Comparison of ENCODE assay signal across 22 cellular contexts in genomic region chr12:47725091-47725772, GRCh38. TPM values are rescaled to one million over a fixed set of nuclear protein-coding genes. Genes with fewer than 3 reads are reported as not detected.
DNase-seq lines count a peak whose midpoint lies in the region; ATAC-seq, FAIRE-seq and TF ChIP-seq lines count a peak whose summit lies in the region.
"Had no signal": no experiment of that assay in that cellular context is flagged by ENCODE, and none has a peak within 500 bp of the region (broad histone marks: within the 10 kb centered on the region; RNA-seq: fewer than 3 reads in every experiment).

Gene ENDOU, minus strand, starts transcription at chr12:47725490. Its CDS starts 77 bp downstream, at chr12:47725413.

- peak within 1 kb of the TSS; percentile 47 for H3K4me2 ChIP-seq in keratinocyte (ENCODE audit: control insufficient read depth, extremely low read depth, insufficient read depth, low read depth, low read length)

- H3K4me3 ChIP-seq in SK-N-MC (peak within 1 kb of the TSS; percentile 36), keratinocyte (ENCODE audit: control insufficient read depth in 2 of 3, extremely low read depth in 1 of 3, insufficient read depth in 2 of 3, low read depth in 1 of 3, low read length in 3 of 3) (peak within 1 kb of the TSS in 1 of 3 experiments; percentile 15), HAP-1 (no peak within 1 kb of the TSS)
- H3K4me3 ChIP-seq: tibial nerve had no signal

- H3K36me3 ChIP-seq in SK-N-MC (ENCODE audit: insufficient read depth, low read length) (no peaks in the 10 kb centered on the region), keratinocyte (ENCODE audit: control insufficient read depth in 2 of 2, extremely low read depth in 1 of 2, insufficient read depth in 2 of 2, low read length in 2 of 2) (no peaks in the 10 kb centered on the region), HAP-1 (replicated peaks) (no peaks in the 10 kb centered on the region)

- H3K27ac Mint-ChIP-seq in activated CD4-positive, alpha-beta T cell treated with anti-CD3 and anti-CD28 coated beads, Interleukin-2, amount 10 ng/mL, durations not matched to agents 7 days and 5 days = peak within 1 kb of the TSS; percentile 27
- H3K27ac Mint-ChIP-seq in activated CD4-positive, alpha-beta T cell treated with anti-CD3 and anti-CD28 coated beads for 36 hours = no peak within 1 kb of the TSS
- H3K27ac Mint-ChIP-seq in stimulated activated memory B cell treated with anti-CD40 and anti-IgM and Interleukin-4, amounts not matched to agents 10 μg/mL and 1 μg/mL and 100 μg/mL, for 72 hours = peak within 1 kb of the TSS; percentile 50
- H3K27ac Mint-ChIP-seq: activated CD8-positive, alpha-beta T cell treated with anti-CD3 and anti-CD28 coated beads for 36 hours; activated T-cell treated with anti-CD3 and anti-CD28 coated beads, Interleukin-2, amount 50 U/mL, for 72 hours had no signal

- in situ Hi-C loops in HAP-1 (cut with MboI; ENCODE audit: low sequenced_read_pairs) = no loop called here

- no peak within 1 kb of the TSS for H3K4me3 Mint-ChIP-seq in activated CD4-positive, alpha-beta T cell treated with anti-CD3 and anti-CD28 coated beads, Interleukin-2, amount 10 ng/mL, durations not matched to agents 7 days and 5 days
- H3K4me3 Mint-ChIP-seq in activated CD4-positive, alpha-beta T cell treated with anti-CD3 and anti-CD28 coated beads for 36 hours = no peak within 1 kb of the TSS
- H3K4me3 Mint-ChIP-seq in stimulated activated memory B cell treated with anti-CD40 and anti-IgM and Interleukin-4, amounts not matched to agents 10 μg/mL and 1 μg/mL and 100 μg/mL, for 72 hours = no peak within 1 kb of the TSS
- H3K4me3 Mint-ChIP-seq: activated CD8-positive, alpha-beta T cell treated with anti-CD3 and anti-CD28 coated beads for 36 hours; activated T-cell treated with anti-CD3 and anti-CD28 coated beads, Interleukin-2, amount 50 U/mL, for 72 hours; CD4-positive, CD25-positive, alpha-beta regulatory T cell; central memory CD8-positive, alpha-beta T cell; endodermal cell had no signal

- H3K4me1 Mint-ChIP-seq in activated CD4-positive, alpha-beta T cell treated with anti-CD3 and anti-CD28 coated beads, Interleukin-2, amount 10 ng/mL, durations not matched to agents 7 days and 5 days = peaks cover 29% of the 10 kb centered on the region
- H3K4me1 Mint-ChIP-seq in activated CD4-positive, alpha-beta T cell treated with anti-CD3 and anti-CD28 coated beads for 36 hours = peaks cover 18% of the 10 kb centered on the region
- H3K4me1 Mint-ChIP-seq in stimulated activated memory B cell treated with anti-CD40 and anti-IgM and Interleukin-4, amounts not matched to agents 10 μg/mL and 1 μg/mL and 100 μg/mL, for 72 hours = peaks cover 38% of the 10 kb centered on the region
- H3K4me1 Mint-ChIP-seq: endodermal cell had no signal

- peak within 1 kb of the TSS; percentile 50 for H2AFZ ChIP-seq in keratinocyte (ENCODE audit: control insufficient read depth, low read length)

- intact Hi-C loops in activated CD4-positive, alpha-beta T cell treated with anti-CD3 and anti-CD28 coated beads for 36 hours (cut with DNase I, micrococcal nuclease) = no loop called here

- H3K27ac ChIP-seq in SK-N-MC = peak within 1 kb of the TSS; percentile 65
- H3K27ac ChIP-seq in keratinocyte (ENCODE audit: control insufficient read depth, insufficient read depth, low read length) = no peak within 1 kb of the TSS
- H3K27ac ChIP-seq: tibial nerve had no signal

- FAIRE-seq in keratinocyte (lab: Jason Lieb, UNC) = peak; percentile 83
- FAIRE-seq: A204.1, RCC 7860 had no signal

- H3K79me2 ChIP-seq in keratinocyte (ENCODE audit: control insufficient read depth, insufficient read depth, low read length) = no peaks in the 10 kb centered on the region

- no peak for ATAC-seq in activated CD4-positive, alpha-beta T cell treated with anti-CD3 and anti-CD28 coated beads for 36 hours
- no peak for ATAC-seq in stimulated activated memory B cell treated with anti-CD40 and anti-IgM and Interleukin-4, amounts not matched to agents 10 μg/mL and 1 μg/mL and 100 μg/mL, for 72 hours
- no peak for ATAC-seq in GM21360 (IDR thresholded peaks at IDR 0.05; ENCODE audit: unreplicated experiment)
- ATAC-seq: activated CD8-positive, alpha-beta T cell treated with anti-CD3 and anti-CD28 coated beads for 36 hours; HCT116; sciatic nerve had no signal

- no peaks in the 10 kb centered on the region for H3K27me3 Mint-ChIP-seq in activated CD4-positive, alpha-beta T cell treated with anti-CD3 and anti-CD28 coated beads, Interleukin-2, amount 10 ng/mL, durations not matched to agents 7 days and 5 days
- no peaks in the 10 kb centered on the region for H3K27me3 Mint-ChIP-seq in activated CD4-positive, alpha-beta T cell treated with anti-CD3 and anti-CD28 coated beads for 36 hours
- no peaks in the 10 kb centered on the region for H3K27me3 Mint-ChIP-seq in stimulated activated memory B cell treated with anti-CD40 and anti-IgM and Interleukin-4, amounts not matched to agents 10 μg/mL and 1 μg/mL and 100 μg/mL, for 72 hours
- H3K27me3 Mint-ChIP-seq: activated CD8-positive, alpha-beta T cell treated with anti-CD3 and anti-CD28 coated beads for 36 hours; CD4-positive, CD25-positive, alpha-beta regulatory T cell; central memory CD8-positive, alpha-beta T cell had no signal

- TF ChIP-seq CTCF in keratinocyte (optimal IDR thresholded peaks at IDR 0.05 in 1 of 3, IDR thresholded peaks at IDR 0.05 in 1 of 3, conservative IDR thresholded peaks at IDR 0.05 in 1 of 3; ENCODE audit: extremely low read depth in 1 of 3, insufficient read depth in 2 of 3, low read length in 3 of 3) = no peak

- H3K9ac ChIP-seq in SK-N-MC (ENCODE audit: insufficient read length) (no peak within 1 kb of the TSS), keratinocyte (ENCODE audit: control insufficient read depth, extremely low read depth, insufficient read depth, low read length) (no peak within 1 kb of the TSS)

- no peak for DNase-seq in activated CD4-positive, alpha-beta T cell treated with anti-CD3 and anti-CD28 coated beads, Interleukin-2, amount 10 ng/mL, durations not matched to agents 7 days and 5 days
- DNase-seq in activated CD4-positive, alpha-beta T cell treated with anti-CD3 and anti-CD28 coated beads for 36 hours = no peak
- DNase-seq in SK-N-MC (ENCODE audit: low read depth, low spot score) (no peak), keratinocyte (ENCODE audit: low read depth, low spot score) (no peak), HAP-1 (ENCODE audit: low spot score in 2 of 2) (no peak)
- DNase-seq in stimulated activated CD4-positive, alpha-beta T cell treated with anti-CD3 and anti-CD28 coated beads, Interleukin-4, amount 100 ng/mL, for 1 hour = no peak
- DNase-seq: activated CD8-positive, alpha-beta T cell treated with anti-CD3 and anti-CD28 coated beads for 36 hours; activated T-cell treated with anti-CD3 and anti-CD28 coated beads, Interleukin-2, amount 50 U/mL, for 72 hours; CD4-positive, CD25-positive, alpha-beta regulatory T cell; DMS53; endodermal cell; foreskin melanocyte; KBM-7; NCI-H1092 treated with DMSO at 0.1 percent for 48 hours had no signal

- CTCF ChIA-PET in activated CD4-positive, alpha-beta T cell treated with anti-CD3 and anti-CD28 coated beads, Interleukin-2, amount 10 ng/mL, durations not matched to agents 7 days and 5 days (lab: Charles Lee) = interaction anchor here (0.6 to 5.1 kb wide), 7 partner anchors 10 to 224 kb away, joined by 3 to 40 read pairs (median 5); no protein-coding TSS in a partner anchor
- CTCF ChIA-PET in activated CD4-positive, alpha-beta T cell treated with anti-CD3 and anti-CD28 coated beads for 36 hours (lab: Charles Lee) = interaction anchor here (0.6 to 22.8 kb wide), 14 partner anchors 9 to 1025 kb away, joined by 3 to 341 read pairs (median 5); partner anchors contain the start of gene SLC48A1

- peaks cover 3% of the 10 kb centered on the region for H3K36me3 Mint-ChIP-seq in activated CD4-positive, alpha-beta T cell treated with anti-CD3 and anti-CD28 coated beads, Interleukin-2, amount 10 ng/mL, durations not matched to agents 7 days and 5 days (ENCODE audit: low read depth)
- no peaks in the 10 kb centered on the region for H3K36me3 Mint-ChIP-seq in activated CD4-positive, alpha-beta T cell treated with anti-CD3 and anti-CD28 coated beads for 36 hours (ENCODE audit: low read depth)
- H3K36me3 Mint-ChIP-seq in stimulated activated memory B cell treated with anti-CD40 and anti-IgM and Interleukin-4, amounts not matched to agents 10 μg/mL and 1 μg/mL and 100 μg/mL, for 72 hours = peaks cover 39% of the 10 kb centered on the region

- H4K20me1 ChIP-seq in keratinocyte (ENCODE audit: control insufficient read depth, extremely low read depth, insufficient read depth, low read length) = no peaks in the 10 kb centered on the region

- H3K9me3 Mint-ChIP-seq in activated CD4-positive, alpha-beta T cell treated with anti-CD3 and anti-CD28 coated beads, Interleukin-2, amount 10 ng/mL, durations not matched to agents 7 days and 5 days = no peaks in the 10 kb centered on the region
- no peaks in the 10 kb centered on the region for H3K9me3 Mint-ChIP-seq in activated CD4-positive, alpha-beta T cell treated with anti-CD3 and anti-CD28 coated beads for 36 hours (ENCODE audit: low read depth)
- no peaks in the 10 kb centered on the region for H3K9me3 Mint-ChIP-seq in stimulated activated memory B cell treated with anti-CD40 and anti-IgM and Interleukin-4, amounts not matched to agents 10 μg/mL and 1 μg/mL and 100 μg/mL, for 72 hours
- H3K9me3 Mint-ChIP-seq: activated CD8-positive, alpha-beta T cell treated with anti-CD3 and anti-CD28 coated beads for 36 hours; activated T-cell treated with anti-CD3 and anti-CD28 coated beads, Interleukin-2, amount 50 U/mL, for 72 hours; CD4-positive, CD25-positive, alpha-beta regulatory T cell; central memory CD8-positive, alpha-beta T cell; endodermal cell had no signal

- dilution Hi-C loops in keratinocyte (cut with MboI; ENCODE audit: extremely low pct_ligation_motif_present, low sequenced_read_pairs) = no loop called here

- POLR2A ChIA-PET in activated CD4-positive, alpha-beta T cell treated with anti-CD3 and anti-CD28 coated beads, Interleukin-2, amount 10 ng/mL, durations not matched to agents 7 days and 5 days (lab: Charles Lee) = no interaction called here
- POLR2A ChIA-PET in activated CD4-positive, alpha-beta T cell treated with anti-CD3 and anti-CD28 coated beads for 36 hours (lab: Charles Lee) = no interaction called here

- H3K27me3 ChIP-seq in keratinocyte (ENCODE audit: control insufficient read depth, extremely low read depth, insufficient read depth, low read length) = no peaks in the 10 kb centered on the region
- no peaks in the 10 kb centered on the region for H3K27me3 ChIP-seq in HAP-1 (ENCODE audit: low read depth)
- H3K27me3 ChIP-seq: tibial nerve had no signal

- H3K9me3 ChIP-seq in SK-N-MC (ENCODE audit: low read depth, low read length) (no peaks in the 10 kb centered on the region), keratinocyte (ENCODE audit: control insufficient read depth, low read depth, low read length) (no peaks in the 10 kb centered on the region), HAP-1 (no peaks in the 10 kb centered on the region)
- H3K9me3 ChIP-seq: tibial nerve had no signal

- H3K4me1 ChIP-seq in keratinocyte (ENCODE audit: control insufficient read depth, extremely low read depth, insufficient read depth, low read length) (peaks cover 18% of the 10 kb centered on the region), HAP-1 (no peaks in the 10 kb centered on the region)

- no peaks in the 10 kb centered on the region for H3K9me1 ChIP-seq in keratinocyte (ENCODE audit: control insufficient read depth, extremely low read depth, insufficient read depth, low read length)

RNA-seq across cellular contexts. Expression of gene ENDOU, which starts in this region (rescaled TPM):
- total RNA-seq in activated CD4-positive, alpha-beta T cell treated with anti-CD3 and anti-CD28 coated beads, Interleukin-2, amount 10 ng/mL, durations not matched to agents 7 days and 5 days = not detected
- total RNA-seq in activated CD4-positive, alpha-beta T cell treated with anti-CD3 and anti-CD28 coated beads for 36 hours = not detected
- polyA plus RNA-seq in keratinocyte = 0.28 to 0.35 TPM (median 0.33 TPM) in 3 replicates
- polyA plus RNA-seq in keratinocyte (2011; ENCODE audit: low read depth) = not detected
- 0.04 TPM in 2 replicates for polyA plus RNA-seq in keratinocyte (2011; cell fraction: cytosol; rRNA removed)
- 0.83 and 0.99 TPM in 2 replicates for polyA plus RNA-seq in keratinocyte (2011; cell fraction: nucleus; rRNA removed)
- 0.13 and 0.24 TPM in 2 replicates for polyA plus RNA-seq in keratinocyte (2012; ENCODE audit: low replicate concordance)
- 0.23 to 0.61 TPM in 2 of 3 replicates, not detected in the other for polyA minus RNA-seq in keratinocyte
- polyA minus RNA-seq in keratinocyte (2011; cell fraction: cytosol; rRNA and poly(A)+ RNA removed) = not detected
- 0.47 and 1.1 TPM in 2 replicates for polyA minus RNA-seq in keratinocyte (2011; cell fraction: nucleus; rRNA and poly(A)+ RNA removed)
- total RNA-seq: activated CD8-positive, alpha-beta T cell treated with anti-CD3 and anti-CD28 coated beads for 36 hours; CD4-positive, CD25-positive, alpha-beta regulatory T cell; endodermal cell had no signal
